Comparison of ENCODE assay signal across 23 cellular contexts in genomic region chr3:19506171-19506570, GRCh38.
"Had no signal": no experiment of that assay in that cellular context is flagged by ENCODE, and none has a peak within 500 bp of the region (broad histone marks: within the 10 kb centered on the region; RNA-seq: fewer than 3 reads in every experiment).

No MANE protein-coding gene starts in this region.

- H3K27ac ChIP-seq: coronary artery, esophagus squamous epithelium, gastrocnemius medialis, neutrophil, ovary, prostate gland, suprapubic skin, tibial nerve, uterus, VCaP had no signal

- H3K4me3 ChIP-seq: coronary artery, esophagus squamous epithelium, gastrocnemius medialis, ovary, prostate gland, suprapubic skin, tibial nerve, uterus had no signal

- H3K36me3 ChIP-seq: esophagus squamous epithelium, gastrocnemius medialis, neutrophil, ovary, prostate gland, suprapubic skin, tibial nerve, uterus had no signal

- H3K9me3 ChIP-seq: esophagus squamous epithelium, gastrocnemius medialis, neutrophil, ovary, prostate gland, suprapubic skin, tibial nerve, uterus had no signal

- DNase-seq: activated CD4-positive, alpha-beta T cell treated with anti-CD3 and anti-CD28 coated beads, Interleukin-2, amount 10 ng/mL, durations not matched to agents 24 days and 14 days; activated CD8-positive, alpha-beta memory T cell treated with anti-CD3 and anti-CD28 coated beads, Interleukin-2, amount 10 ng/mL, durations not matched to agents 7 days and 5 days; activated CD8-positive, alpha-beta T cell treated with anti-CD3 and anti-CD28 coated beads for 36 hours; activated effector memory CD4-positive, alpha-beta T cell treated with anti-CD3 and anti-CD28 coated beads, Interleukin-2, amount 50 U/mL, for 16 hours; activated naive CD4-positive, alpha-beta T cell treated with anti-CD3 and anti-CD28 coated beads, Interleukin-2, amount 10 ng/mL, durations not matched to agents 7 days and 5 days; activated T-cell treated with anti-CD3 and anti-CD28 coated beads for 4 hours; amygdala; endodermal cell; esophagus squamous epithelium; gastrocnemius medialis; hippocampal formation; ovary; stimulated activated CD4-positive, alpha-beta T cell treated with anti-CD3 and anti-CD28 coated beads, Interleukin-4, amount 100 ng/mL, for 24 hours; stimulated activated naive CD8-positive, alpha-beta T cell treated with anti-CD3 and anti-CD28 coated beads, Interleukin-15, amount 100 ng/mL, for 72 hours; uterus had no signal

- ATAC-seq: activated CD4-positive, CD25-positive, alpha-beta regulatory T cell treated with anti-CD3 and anti-CD28 coated beads, Interleukin-2, amount 50 U/mL, for 24 hours; activated CD8-positive, alpha-beta memory T cell treated with anti-CD3 and anti-CD28 coated beads, Interleukin-2, amount 10 ng/mL, durations not matched to agents 7 days and 5 days; activated CD8-positive, alpha-beta T cell treated with anti-CD3 and anti-CD28 coated beads for 36 hours; gastrocnemius medialis had no signal

- H3K27me3 ChIP-seq: esophagus squamous epithelium, gastrocnemius medialis, neutrophil, ovary, suprapubic skin, tibial nerve, uterus had no signal

- FAIRE-seq: bronchial epithelial cell had no signal

- H3K4me1 ChIP-seq: esophagus squamous epithelium, gastrocnemius medialis, prostate gland, suprapubic skin, tibial nerve, uterus had no signal
